Comparison of ENCODE assay signal across 9 cellular contexts in genomic region chr5:53023969-53024368, GRCh38. TPM values are rescaled to one million over a fixed set of nuclear protein-coding genes. Genes with fewer than 3 reads are reported as not detected.
DNase-seq lines count a peak whose midpoint lies in the region; ATAC-seq, FAIRE-seq and TF ChIP-seq lines count a peak whose summit lies in the region.
"Had no signal": no experiment of that assay in that cellular context is flagged by ENCODE, and none has a peak within 500 bp of the region (broad histone marks: within the 10 kb centered on the region; RNA-seq: fewer than 3 reads in every experiment).

No MANE protein-coding gene starts in this region.

- POLR2A ChIA-PET in PC-3 (lab: Charles Lee; ENCODE audit: unreplicated experiment), result no interaction called here

- H4K20me1 ChIP-seq in PC-3 (ENCODE audit: low read length), result no peaks in the 10 kb centered on the region; the same call in 1 of the 2 replicates

- H3K36me3 ChIP-seq in PC-3 (ENCODE audit: low read depth, low read length), result peaks cover 25% of the 10 kb centered on the region; the same call in 1 of the 2 replicates

- H3K4me1 ChIP-seq in PC-3 (ENCODE audit: insufficient read depth, low read length), result peaks cover 62% of the 10 kb centered on the region

- no peak for FAIRE-seq in GM12892 (lab: Jason Lieb, UNC)
- FAIRE-seq: endometrium had no signal

- 0 out of 2 replicates have a peak overlapping the region, but pooled peaks have one; percentile 22 for H3K9ac ChIP-seq in PC-3 (ENCODE audit: low read length)

- H3K27me3 ChIP-seq in PC-3 (ENCODE audit: low read length), result no peaks in the 10 kb centered on the region

- no peaks in the 10 kb centered on the region for H3K9me2 ChIP-seq in PC-3 (replicated peaks; ENCODE audit: low read length)

- peak overlapping the region; percentile 40; the same call in 1 of the 2 replicates for H3K4me2 ChIP-seq in PC-3 (ENCODE audit: low read length)

- BruUV-seq in PC-3 (replicated peaks; lab: Mats Ljungman, UMichigan), result no TSS peak

- no peak for TF ChIP-seq CTCF in PC-3 (conservative IDR thresholded peaks at IDR 0.05; ENCODE audit: low read depth, low read length)

- H3K79me2 ChIP-seq in PC-3 (ENCODE audit: low read length), result peaks cover 84% of the 10 kb centered on the region

- CTCF ChIA-PET in PC-3 (lab: Charles Lee), result no interaction called here

- no peak overlapping the region for H2AFZ ChIP-seq in PC-3 (ENCODE audit: low read length)

- no peak for TF ChIP-seq POLR2A in GM12892 (IDR thresholded peaks at IDR 0.05; ENCODE audit: low read depth, low read length)

- H3K9me3 ChIP-seq in PC-3 (ENCODE audit: low read length), result no peaks in the 10 kb centered on the region

- H3K4me3 ChIP-seq in PC-3 (ENCODE audit: low read length), result no peak overlapping the region

- ATAC-seq in GM18517 (IDR thresholded peaks at IDR 0.05; ENCODE audit: unreplicated experiment), result peak; percentile 94
- ATAC-seq in HG02642 (IDR thresholded peaks at IDR 0.05; ENCODE audit: poor library complexity, unreplicated experiment), result peak; percentile 73
- no peak for ATAC-seq in PC-3

- peaks cover 13% of the 10 kb centered on the region for H3F3A ChIP-seq in PC-3 (ENCODE audit: low read length, unreplicated experiment)

- peak overlapping the region; percentile 63 for H3K27ac ChIP-seq in PC-3 (ENCODE audit: low read length)

- intact Hi-C loops in PC-3 (cut with micrococcal nuclease), result no loop called here

- DNase-seq in PC-3, result peak; percentile 70
- DNase-seq in kidney tubule cell (ENCODE audit: low spot score), result peak; percentile 59
- no peak for DNase-seq in stimulated activated CD4-positive, alpha-beta T cell treated with anti-CD3 and anti-CD28 coated beads, Interleukin-15, amount 100 ng/mL, for 24 hours
- no peak for DNase-seq in DMS79 treated with DMSO at 0.1 percent for 48 hours (lab: John Stamatoyannopoulos, UW)
- no peak for DNase-seq in GM12892 (ENCODE audit: insufficient read length)
- DNase-seq in activated CD8-positive, alpha-beta memory T cell treated with anti-CD3 and anti-CD28 coated beads, Interleukin-2, amount 50 U/mL, for 48 hours, result no peak

RNA-seq across cellular contexts. Expression of gene ITGA2, which starts 34.8 kb away (rescaled TPM):
- 32.4 and 36.7 TPM in 2 replicates for total RNA-seq in PC-3 (2014; rRNA removed)
- polyA plus RNA-seq in GM12892 (2012; ENCODE audit: missing spikeins), result not detected

Comparison
In these comparisons a context has a peak if more than half of its experiments do, and no peak if none do; other contexts are left out.
1. DNase-seq: peak in PC-3 (single experiment) and kidney tubule cell (single experiment); none in stimulated activated CD4-positive, alpha-beta T cell treated with anti-CD3 and anti-CD28 coated beads, Interleukin-15, amount 100 ng/mL, for 24 hours (single experiment), DMS79 treated with DMSO at 0.1 percent for 48 hours (single experiment), GM12892 (single experiment) and activated CD8-positive, alpha-beta memory T cell treated with anti-CD3 and anti-CD28 coated beads, Interleukin-2, amount 50 U/mL, for 48 hours (single experiment).